Comparison of ENCODE assay signal across 1 cellular context in genomic region chr18:269480-270090, GRCh38.
TF ChIP-seq lines count a peak whose summit lies in the region.

No MANE protein-coding gene starts in this region.

TF ChIP-seq in H1, 55 proteins besides CTCF, POLR2A, EP300 and RAD21:
- TF ChIP-seq ZNF274 (IDR thresholded peaks at IDR 0.05; ENCODE audit: borderline replicate concordance, extremely low read depth, low read length) (no peak), SAP30 (IDR thresholded peaks at IDR 0.05; ENCODE audit: insufficient read depth, insufficient replicate concordance, low read length) (no peak), RXRA (IDR thresholded peaks at IDR 0.05; ENCODE audit: insufficient read depth, low read depth, low read length) (no peak), TAF7 (optimal IDR thresholded peaks at IDR 0.05; ENCODE audit: borderline replicate concordance, low read depth, low read length) (no peak), KDM4A (IDR thresholded peaks at IDR 0.05; ENCODE audit: low read depth, low read length, severe bottlenecking) (no peak), MAFK (IDR thresholded peaks at IDR 0.05; ENCODE audit: low read depth, low read length) (no peak), RFX5 (IDR thresholded peaks at IDR 0.05; ENCODE audit: borderline replicate concordance, low read depth, low read length) (no peak), GTF2F1 (IDR thresholded peaks at IDR 0.05; ENCODE audit: borderline replicate concordance, low read depth, low read length) (no peak), HDAC2 (IDR thresholded peaks at IDR 0.05; ENCODE audit: borderline replicate concordance in 1 of 2, low read depth in 2 of 2, low read length in 2 of 2) (no peak), TEAD4 (IDR thresholded peaks at IDR 0.05; ENCODE audit: low read depth, low read length) (no peak)
